11 cellular contexts compared by ENCODE assay signal in genomic region chr17:55783684-55784245, GRCh38. TPM values are rescaled to one million over a fixed set of nuclear protein-coding genes. Genes with fewer than 3 reads are reported as not detected.
A peak's percentile ranks its signal among the peaks of the same experiment; 100 is the strongest.
DNase-seq lines count a peak whose midpoint lies in the region; ATAC-seq, FAIRE-seq and TF ChIP-seq lines count a peak whose summit lies in the region.
"Had no signal": no experiment of that assay in that cellular context is flagged by ENCODE, and none has a peak within 500 bp of the region (broad histone marks: within the 10 kb centered on the region; RNA-seq: fewer than 3 reads in every experiment).

No MANE protein-coding gene starts in this region.

- POLR2A ChIA-PET in K562 (lab: Yijun Ruan, JAX): interaction anchor here (0.8 to 1.6 kb wide), 2 partner anchors 9 to 33 kb away, joined by 4 read pairs; no protein-coding TSS in a partner anchor

- BruUV-seq in K562 (replicated peaks; lab: Mats Ljungman, UMichigan): no TSS peak

- H3K4me2 ChIP-seq in K562 (ENCODE audit: insufficient read depth, low read length): no peak overlapping the region; the same call in 1 of the 2 replicates
- H3K4me2 ChIP-seq in hepatocyte: no peak overlapping the region

- ATAC-seq in K562: no peak; the same call in 2 of the 3 replicates
- no peak for ATAC-seq in GM19023 (IDR thresholded peaks at IDR 0.05; ENCODE audit: unreplicated experiment)
- ATAC-seq: Panc1 had no signal

- no peaks in the 10 kb centered on the region for H3K9me1 ChIP-seq in K562 (ENCODE audit: control insufficient read depth, insufficient read depth, low read length)

- H3K4me3 ChIP-seq in K562 (no peak overlapping the region), hepatocyte (no peak overlapping the region), transverse colon (no peak overlapping the region)
- H3K4me3 ChIP-seq: pancreas had no signal

- TF ChIP-seq EP300 in K562 (IDR thresholded peaks at IDR 0.05; ENCODE audit: low read length) (no peak), transverse colon (IDR thresholded peaks at IDR 0.05; ENCODE audit: low read depth) (no peak)

- no peaks in the 10 kb centered on the region for H3K36me3 ChIP-seq in K562 (ENCODE audit: control insufficient read depth, insufficient read depth, low read length)
- no peaks in the 10 kb centered on the region for H3K36me3 ChIP-seq in hepatocyte (replicated peaks; ENCODE audit: insufficient read depth, low read depth)
- no peaks in the 10 kb centered on the region for H3K36me3 ChIP-seq in transverse colon
- H3K36me3 ChIP-seq: pancreas had no signal

- CTCF ChIA-PET in K562 (lab: Yijun Ruan, JAX; ENCODE audit: low intra/inter-chr PET ratio): no interaction called here

- H3K9me3 ChIP-seq in K562 (replicated peaks; ENCODE audit: control insufficient read depth, insufficient read depth, low read depth, low read length): no peaks in the 10 kb centered on the region
- H3K9me3 ChIP-seq in hepatocyte (ENCODE audit: low read depth): no peaks in the 10 kb centered on the region
- H3K9me3 ChIP-seq in transverse colon: no peaks in the 10 kb centered on the region
- H3K9me3 ChIP-seq: pancreas had no signal

- TF ChIP-seq CTCF in K562 (IDR thresholded peaks at IDR 0.05 in 2 of 3, conservative IDR thresholded peaks at IDR 0.05 in 1 of 3; ENCODE audit: insufficient read depth in 2 of 3, low read depth in 1 of 3, low read length in 3 of 3) (no peak), hepatocyte (IDR thresholded peaks at IDR 0.05; ENCODE audit: poor library complexity) (no peak), transverse colon (IDR thresholded peaks at IDR 0.05) (no peak)

- H3K9ac ChIP-seq in K562 (ENCODE audit: insufficient read depth in 1 of 2, low read depth in 2 of 2, low read length in 2 of 2): no peak overlapping the region

- no peaks in the 10 kb centered on the region for H3K9me2 ChIP-seq in hepatocyte (replicated peaks; ENCODE audit: insufficient read depth)

- intact Hi-C loops in K562 (cut with micrococcal nuclease): loop anchor here (5.0 kb wide), 1 partner anchor 34 kb away; no protein-coding TSS in a partner anchor
- intact Hi-C loops in transverse colon (cut with DNase I; ENCODE audit: low total_unique reads): no loop called here

- in situ Hi-C loops in KBM-7 (cut with MboI; ENCODE audit: low pct_unique_long_range_greater_than_20kb, low sequenced_read_pairs): no loop called here
- in situ Hi-C loops in K562 (cut with MboI): no loop called here
- in situ Hi-C loops in transverse colon (cut with MboI; ENCODE audit: low pct_ligation_motif_present in 1 of 4, low pct_unique_long_range_greater_than_20kb in 1 of 4, low sequenced_read_pairs in 3 of 4): loop anchor here in 1 of 4 donors (10.0 kb wide), 1 partner anchor 259 kb away; no protein-coding TSS in a partner anchor

- H3K79me2 ChIP-seq in K562 (ENCODE audit: control insufficient read depth, insufficient read depth, low read length): no peaks in the 10 kb centered on the region
- H3K79me2 ChIP-seq in hepatocyte: no peaks in the 10 kb centered on the region

- DNase-seq in KBM-7 (peak; percentile 93), K562 (ENCODE audit: extremely low read depth in 1 of 4, low spot score in 3 of 4) (peak in 1 of 4 experiments; percentile 9), hepatocyte (ENCODE audit: low spot score) (peak; percentile 57), transverse colon (peak; percentile 46), SHP77 treated with DMSO at 0.1 percent for 48 hours (lab: John Stamatoyannopoulos, UW) (no peak)
- no peak for DNase-seq in central memory CD4-positive, alpha-beta T cell
- DNase-seq: activated CD4-positive, alpha-beta memory T cell treated with anti-CD3 and anti-CD28 coated beads, Interleukin-2, amount 10 ng/mL, durations not matched to agents 7 days and 5 days; NCI-H1092 had no signal

- H4K20me1 ChIP-seq in K562 (replicated peaks; ENCODE audit: control insufficient read depth, insufficient read depth, low read length): no peaks in the 10 kb centered on the region
- no peaks in the 10 kb centered on the region for H4K20me1 ChIP-seq in hepatocyte (ENCODE audit: insufficient read depth, poor library complexity, severe bottlenecking)

- H3K27ac ChIP-seq in K562 (ENCODE audit: extremely low read depth, low read depth, low read length) (no peak overlapping the region), hepatocyte (peak overlapping the region; percentile 69), transverse colon (peak overlapping the region in 3 of 4 donors; percentile 16 to 63 (median 48))
- H3K27ac ChIP-seq: pancreas had no signal

- 80% methylated on average over 13 of the region's 16 CpGs for WGBS in K562 (ENCODE audit: insufficient coverage, low coverage, missing lambda C conversion rate)
- 67% methylated on average over 16 of the region's 16 CpGs for WGBS in hepatocyte (ENCODE audit: low lambda C conversion rate, missing lambda C conversion rate)
- WGBS in transverse colon (ENCODE audit: low coverage in 1 of 2), 2 donors: 70 to 80% methylated on average over 1 to 16 of the region's 16 CpGs

- no peak for FAIRE-seq in K562 (lab: Jason Lieb, UNC)
- FAIRE-seq: pancreas had no signal

- no peak for TF ChIP-seq RAD21 in K562 (CRISPR knock-in tag; conservative IDR thresholded peaks at IDR 0.05 in 1 of 2, IDR thresholded peaks at IDR 0.05 in 1 of 2)

- H2AFZ ChIP-seq in K562 (ENCODE audit: low read depth, low read length): no peak overlapping the region
- no peak overlapping the region for H2AFZ ChIP-seq in hepatocyte

- H3K27me3 ChIP-seq in K562 (ENCODE audit: control insufficient read depth in 2 of 2, insufficient read depth in 2 of 2, low read length in 2 of 2): no peaks in the 10 kb centered on the region
- H3K27me3 ChIP-seq in hepatocyte: no peaks in the 10 kb centered on the region
- H3K27me3 ChIP-seq in transverse colon: no peaks in the 10 kb centered on the region
- H3K27me3 ChIP-seq: pancreas had no signal

- TF ChIP-seq POLR2A in K562 (conservative IDR thresholded peaks at IDR 0.05) (no peak), transverse colon (IDR thresholded peaks at IDR 0.05) (no peak)

- peaks cover 5 to 19% of the 10 kb centered on the region in 2 experiments; a peak in 3 of 5 replicates for H3K4me1 ChIP-seq in K562 (replicated peaks in 1 of 2; ENCODE audit: control insufficient read depth in 2 of 2, insufficient read depth in 2 of 2, low read length in 2 of 2)
- no peaks in the 10 kb centered on the region for H3K4me1 ChIP-seq in hepatocyte (ENCODE audit: insufficient read depth)
- H3K4me1 ChIP-seq in transverse colon: no peaks in the 10 kb centered on the region
- H3K4me1 ChIP-seq: pancreas had no signal

TF ChIP-seq in K562, 482 proteins besides CTCF, POLR2A, EP300 and RAD21 (continues in another document):
- TF ChIP-seq HDAC2 (IDR thresholded peaks at IDR 0.05) (no peak), VEZF1 (CRISPR knock-in tag; IDR thresholded peaks at IDR 0.05) (peak; percentile 47), TFAP4 (CRISPR knock-in tag; IDR thresholded peaks at IDR 0.05; ENCODE audit: borderline replicate concordance) (peak; percentile 24; the same call in 1 of the 2 replicates), CHD1 (IDR thresholded peaks at IDR 0.05; ENCODE audit: low read length) (no peak), HMBOX1 (IDR thresholded peaks at IDR 0.05) (peak; percentile 35; the same call in 1 of the 2 replicates)

RNA-seq across cellular contexts. Expression of gene PCTP, which starts 32.9 kb away (rescaled TPM):
- 19.4 and 28.2 TPM in 2 replicates for total RNA-seq in K562 (2011; cell fraction: chromatin; rRNA removed; ENCODE audit: low replicate concordance)
- 14.7 and 19.2 TPM in 2 replicates for total RNA-seq in K562 (2011; cell fraction: nucleolus; rRNA removed)
- total RNA-seq in K562 (2011; cell fraction: nucleoplasm; rRNA removed): 24.1 and 28.7 TPM in 2 replicates
- 39.8 and 41.2 TPM in 2 replicates for total RNA-seq in K562 (2014; rRNA removed)
- total RNA-seq in K562 (2014; rRNA removed; fragmentation: Illumina TruSeq; extraction: Trizol): 42.7 and 43.3 TPM in 2 replicates
- total RNA-seq in K562 (2015; rRNA removed; fragmentation: Illumina TruSeq; extraction: Trizol): 48.6 and 48.8 TPM in 2 replicates
- 33.1 and 33.8 TPM in 2 replicates for total RNA-seq in K562 (2021)
- polyA plus RNA-seq in K562 (2011; rRNA removed): 53.4 and 62.3 TPM in 2 replicates
- 30.1 and 56.9 TPM in 2 replicates for polyA plus RNA-seq in K562 (2011; cell fraction: cytosol; rRNA removed)
- polyA plus RNA-seq in K562 (2011; cell fraction: nucleus; rRNA removed): 18.4 and 28.6 TPM in 2 replicates
- polyA plus RNA-seq in K562 (2012): 44.4 and 45.6 TPM in 2 replicates
- 55.5 and 62.2 TPM in 2 replicates for polyA plus RNA-seq in K562 (2014; fragmentation: Illumina TruSeq; extraction: Trizol)
- polyA plus RNA-seq in K562 (2014; fragmentation: Nextera tagmentation; extraction: Ambion mirVana): 10 to 100 TPM; 10.9 to 12.4 TPM
- polyA plus RNA-seq in K562 (2014; rRNA removed): 37.4 and 47.1 TPM in 2 replicates
- 53.5 and 54.3 TPM in 2 replicates for polyA minus RNA-seq in K562 (2011; rRNA and poly(A)+ RNA removed)
- 14.6 and 16.9 TPM in 2 replicates for polyA minus RNA-seq in K562 (2011; cell fraction: cytosol; rRNA and poly(A)+ RNA removed)
- 15.3 and 29.4 TPM in 2 replicates for polyA minus RNA-seq in K562 (2011; cell fraction: nucleus; rRNA and poly(A)+ RNA removed)
- 35.4 and 36.4 TPM in 2 replicates for total RNA-seq in hepatocyte
- polyA plus RNA-seq in hepatocyte: 22.7 and 24.3 TPM in 2 replicates
- total RNA-seq in transverse colon: 100 to 1,000 TPM in 1 of 4 donors, 10 to 100 TPM in 2, 1 to 10 TPM in 1; 8.6 to 581 (median 35.0) TPM

Comparison
In these comparisons a context has a peak if more than half of its experiments do, and no peak if none do; other contexts are left out.
1. DNase-seq: peak in KBM-7 (single experiment), hepatocyte (single experiment) and transverse colon (single experiment); none in central memory CD4-positive, alpha-beta T cell (single experiment) and SHP77 treated with DMSO at 0.1 percent for 48 hours (single experiment).